In genomic region chr14:75069021-75069810, GRCh38 we compare ENCODE assay signal across 8 cellular contexts. TPM values are rescaled to one million over a fixed set of nuclear protein-coding genes. Genes with fewer than 3 reads are reported as not detected.
A peak's percentile ranks its signal among the peaks of the same experiment; 100 is the strongest.
DNase-seq lines count a peak whose midpoint lies in the region; ATAC-seq, FAIRE-seq and TF ChIP-seq lines count a peak whose summit lies in the region.

Gene ZC2HC1C, plus strand, starts transcription at chr14:75069641. Its CDS starts 933 bp downstream, at chr14:75070574.

- H3K9ac ChIP-seq in smooth muscle cell (ENCODE audit: low read depth) = peak within 1 kb of the TSS; percentile 73

- H3K36me3 Mint-ChIP-seq in WTC11 = no peaks in the 10 kb centered on the region

- POLR2A ChIA-PET in WTC11 (lab: Charles Lee) = interaction anchor here (0.6 to 1.4 kb wide), 6 partner anchors 17 to 226 kb away, joined by 3 to 5 read pairs (median 3); partner anchors contain the start of gene RPS6KL1

- WGBS in smooth muscle cell (ENCODE audit: low lambda C conversion rate) = 2% methylated on average over 55 of the region's 60 CpGs

- peaks cover 11% of the 10 kb centered on the region for H3K4me1 Mint-ChIP-seq in WTC11

- peaks cover 3% of the 10 kb centered on the region for H3F3A ChIP-seq in smooth muscle cell (ENCODE audit: low read depth)

- peak; percentile 72 for FAIRE-seq in GM12891 (lab: Jason Lieb, UNC)

- H3K4me2 ChIP-seq in smooth muscle cell = peak within 1 kb of the TSS; percentile 92

- no peak for TF ChIP-seq POLR2A in GM12891 (IDR thresholded peaks at IDR 0.05; ENCODE audit: low read depth, low read length)

- H3K27ac Mint-ChIP-seq in WTC11 = peak within 1 kb of the TSS; percentile 98

- no peak within 1 kb of the TSS for H3K4me3 Mint-ChIP-seq in WTC11

- TF ChIP-seq CTCF in WTC11 (IDR thresholded peaks at IDR 0.05) (no peak), smooth muscle cell (IDR thresholded peaks at IDR 0.05; ENCODE audit: borderline replicate concordance, insufficient read depth, poor library complexity, severe bottlenecking) (no peak)

- DNase-seq in GM12891 (ENCODE audit: insufficient read length, low spot score) (peak; percentile 65), NCI-H2081 treated with DMSO at 0.1 percent for 48 hours (lab: John Stamatoyannopoulos, UW) (peak; percentile 65), WTC11 (ENCODE audit: low spot score) (peak; percentile 97), iris pigment epithelial cell (ENCODE audit: low read depth) (peak; percentile 83), smooth muscle cell (lab: John Stamatoyannopoulos, UW; ENCODE audit: unreplicated experiment) (peak; percentile 64)
- DNase-seq in central memory CD4-positive, alpha-beta T cell = peak; percentile 31

- CTCF ChIA-PET in WTC11 (lab: Charles Lee) = interaction anchor here (0.6 to 1.8 kb wide), 13 partner anchors 19 to 420 kb away, joined by 3 to 17 read pairs (median 5); partner anchors contain the start of gene NEK9

- peak within 1 kb of the TSS; percentile 58 for H3K4me3 ChIP-seq in smooth muscle cell

- H4K20me1 ChIP-seq in smooth muscle cell (ENCODE audit: low read depth) = no peaks in the 10 kb centered on the region

- peak within 1 kb of the TSS; percentile 79 for H2AFZ ChIP-seq in smooth muscle cell (ENCODE audit: low read depth)

- H3K36me3 ChIP-seq in smooth muscle cell (ENCODE audit: low read depth) = no peaks in the 10 kb centered on the region

- H3K27me3 Mint-ChIP-seq in WTC11 (ENCODE audit: low read depth) = no peaks in the 10 kb centered on the region

- no peaks in the 10 kb centered on the region for H3K27me3 ChIP-seq in smooth muscle cell (ENCODE audit: low read depth)

- ATAC-seq in HG02798 (IDR thresholded peaks at IDR 0.05; ENCODE audit: poor library complexity, unreplicated experiment) (peak; percentile 87), WTC11 (peak; percentile 87), GM18870 (IDR thresholded peaks at IDR 0.05; ENCODE audit: unreplicated experiment) (no peak)

- H3K27ac ChIP-seq in smooth muscle cell (ENCODE audit: low read depth) = peak within 1 kb of the TSS; percentile 72

- no peaks in the 10 kb centered on the region for H3K9me3 ChIP-seq in smooth muscle cell (replicated peaks; ENCODE audit: low read depth)

- peaks cover 12% of the 10 kb centered on the region for H3K4me1 ChIP-seq in smooth muscle cell (ENCODE audit: low read depth)

- no peaks in the 10 kb centered on the region for H3K79me2 ChIP-seq in smooth muscle cell (ENCODE audit: low read depth)

- no peaks in the 10 kb centered on the region for H3K9me3 Mint-ChIP-seq in WTC11

TF ChIP-seq in GM12891, 5 proteins besides CTCF, POLR2A, EP300 and RAD21:
- no peak for TF ChIP-seq SPI1 (IDR thresholded peaks at IDR 0.05; ENCODE audit: low read depth, low read length)
- no peak for TF ChIP-seq POU2F2 (IDR thresholded peaks at IDR 0.05; ENCODE audit: low read depth, low read length)
- TF ChIP-seq POLR2AphosphoS5 (IDR thresholded peaks at IDR 0.05; ENCODE audit: low read depth, low read length) = no peak
- TF ChIP-seq TAF1 (IDR thresholded peaks at IDR 0.05; ENCODE audit: low read depth, low read length) = no peak
- no peak for TF ChIP-seq PAX5 (IDR thresholded peaks at IDR 0.05; ENCODE audit: insufficient read depth, low read length, severe bottlenecking)

TF ChIP-seq in WTC11, 78 proteins besides CTCF, POLR2A, EP300 and RAD21 (continues in another document):
- TF ChIP-seq OVOL2 (CRISPR knock-in tag; IDR thresholded peaks at IDR 0.05; ENCODE audit: borderline replicate concordance) (no peak), CBFB (CRISPR knock-in tag; IDR thresholded peaks at IDR 0.05; ENCODE audit: low read depth) (no peak), EMX1 (CRISPR knock-in tag; IDR thresholded peaks at IDR 0.05) (no peak), ZNF416 (CRISPR knock-in tag; IDR thresholded peaks at IDR 0.05) (no peak), GTF2I (CRISPR knock-in tag; conservative IDR thresholded peaks at IDR 0.05) (no peak), AR (CRISPR knock-in tag; IDR thresholded peaks at IDR 0.05) (no peak), ATF6 (CRISPR knock-in tag; IDR thresholded peaks at IDR 0.05) (no peak), NR2C2 (CRISPR knock-in tag; IDR thresholded peaks at IDR 0.05) (no peak), E2F4 (CRISPR knock-in tag; IDR thresholded peaks at IDR 0.05; ENCODE audit: borderline replicate concordance, low read depth) (peak; percentile 64; the same call in 1 of the 2 replicates), TCF7 (CRISPR knock-in tag; IDR thresholded peaks at IDR 0.05; ENCODE audit: low read depth) (no peak), E2F1 (CRISPR knock-in tag; IDR thresholded peaks at IDR 0.05) (no peak), ZNF219 (CRISPR knock-in tag; IDR thresholded peaks at IDR 0.05; ENCODE audit: borderline replicate concordance) (no peak), ZBTB21 (CRISPR knock-in tag; IDR thresholded peaks at IDR 0.05; ENCODE audit: borderline replicate concordance) (no peak), PRRX2 (CRISPR knock-in tag; IDR thresholded peaks at IDR 0.05) (no peak), HMGA2 (CRISPR knock-in tag; IDR thresholded peaks at IDR 0.05) (no peak), ZNF512 (CRISPR knock-in tag; IDR thresholded peaks at IDR 0.05; ENCODE audit: borderline replicate concordance) (0 out of 2 replicates have a peak, but pooled peaks have one; percentile 33)

RNA-seq across cellular contexts. Expression of gene ZC2HC1C, which starts in this region (rescaled TPM):
- 0.59 TPM for polyA plus RNA-seq in GM12891 (2012; ENCODE audit: low read depth, missing spikeins)
- total RNA-seq in WTC11 (2021) = 1.3 to 1.8 TPM (median 1.6 TPM) in 3 replicates
- 0.18 and 0.31 TPM in 2 replicates for total RNA-seq in smooth muscle cell
- polyA plus RNA-seq in smooth muscle cell = 0.53 and 2.6 TPM in 2 replicates

Comparison
In these comparisons a context has a peak if more than half of its experiments do, and no peak if none do; other contexts are left out.
1. DNase-seq: peak in every context shown above with its lines; median percentile 97 in WTC11; 83 in iris pigment epithelial cell; 65 in GM12891; 65 in NCI-H2081 treated with DMSO at 0.1 percent for 48 hours; 64 in smooth muscle cell; 31 in central memory CD4-positive, alpha-beta T cell.